ENCODE assay signal across 17 cellular contexts in the genomic region with DNA sequence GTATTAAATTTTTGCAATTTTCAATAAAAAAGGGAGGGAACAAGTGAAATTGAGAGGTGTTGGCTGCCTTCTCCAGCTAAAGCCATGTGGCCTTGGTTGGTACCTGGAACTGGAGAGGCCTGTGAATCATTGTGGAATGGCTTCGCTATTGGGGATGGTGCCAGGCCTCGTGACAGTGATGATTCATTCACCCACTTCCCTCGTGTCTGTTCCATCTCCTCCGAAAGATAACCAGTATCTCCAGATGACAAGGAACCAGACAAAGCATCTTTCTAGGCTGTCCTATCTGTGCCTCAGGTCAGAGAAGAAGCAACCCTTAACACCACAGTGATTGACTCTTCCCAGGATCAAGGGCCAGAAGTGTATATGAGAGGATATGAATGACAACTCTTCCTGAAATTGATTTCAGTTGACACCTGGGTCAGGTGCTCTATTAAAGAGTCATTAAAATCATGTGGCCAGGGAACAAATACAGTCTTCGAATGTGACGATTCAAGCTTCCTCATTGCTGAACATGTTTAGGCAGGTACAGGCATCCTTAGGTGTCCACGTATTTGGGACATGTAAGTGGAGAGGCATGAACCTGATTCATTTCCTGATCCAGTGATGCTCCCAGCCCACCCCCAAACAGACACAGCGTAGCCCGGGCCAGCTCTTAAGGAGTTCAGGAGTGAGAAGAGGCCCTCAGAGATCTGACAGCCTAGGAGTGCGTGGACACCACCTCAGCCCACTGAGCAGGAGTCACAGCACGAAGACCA. TPM values are rescaled to one million over a fixed set of nuclear protein-coding genes. Genes with fewer than 3 reads are reported as not detected.
DNase-seq lines count a peak whose midpoint lies in the region; ATAC-seq and TF ChIP-seq lines count a peak whose summit lies in the region.
"Had no signal": no experiment of that assay in that cellular context is flagged by ENCODE, and none has a peak within 500 bp of the region (broad histone marks: within the 10 kb centered on the region; RNA-seq: fewer than 3 reads in every experiment).

A gene with protein sequence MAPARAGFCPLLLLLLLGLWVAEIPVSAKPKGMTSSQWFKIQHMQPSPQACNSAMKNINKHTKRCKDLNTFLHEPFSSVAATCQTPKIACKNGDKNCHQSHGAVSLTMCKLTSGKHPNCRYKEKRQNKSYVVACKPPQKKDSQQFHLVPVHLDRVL (plus strand): TSS at position 687 of the 758 bp plus-strand sequence. CDS start 631 bp downstream, outside the sequence.

- H3K27ac ChIP-seq in breast epithelium: peak within 1 kb of the TSS; percentile 70 to 84
- H3K27ac ChIP-seq in suprapubic skin: peak within 1 kb of the TSS; percentile 64
- H3K27ac ChIP-seq in upper lobe of right lung: no peak within 1 kb of the TSS
- H3K27ac ChIP-seq: 22Rv1 had no signal

- peak within 1 kb of the TSS in 1 of 3 donors; percentile 27 for H3K4me3 ChIP-seq in breast epithelium
- no peak within 1 kb of the TSS for H3K4me3 ChIP-seq in lower leg skin (ENCODE audit: low read depth, poor library complexity, severe bottlenecking)
- no peak within 1 kb of the TSS for H3K4me3 ChIP-seq in suprapubic skin
- H3K4me3 ChIP-seq in upper lobe of right lung: no peak within 1 kb of the TSS

- TF ChIP-seq POLR2A in breast epithelium (IDR thresholded peaks at IDR 0.05) (no peak), lower leg skin (IDR thresholded peaks at IDR 0.05) (no peak), suprapubic skin (IDR thresholded peaks at IDR 0.05) (no peak)

- H3K27me3 ChIP-seq in breast epithelium: no peaks in the 10 kb centered on the region
- no peaks in the 10 kb centered on the region for H3K27me3 ChIP-seq in suprapubic skin
- no peaks in the 10 kb centered on the region for H3K27me3 ChIP-seq in upper lobe of right lung

- TF ChIP-seq CTCF in breast epithelium (IDR thresholded peaks at IDR 0.05): no peak
- no peak for TF ChIP-seq CTCF in lower leg skin (IDR thresholded peaks at IDR 0.05)
- no peak for TF ChIP-seq CTCF in suprapubic skin (IDR thresholded peaks at IDR 0.05)
- TF ChIP-seq CTCF in upper lobe of right lung (IDR thresholded peaks at IDR 0.05): no peak

- H3K9me3 ChIP-seq in breast epithelium: no peaks in the 10 kb centered on the region
- no peaks in the 10 kb centered on the region for H3K9me3 ChIP-seq in suprapubic skin
- no peaks in the 10 kb centered on the region for H3K9me3 ChIP-seq in upper lobe of right lung

- intact Hi-C loops in breast epithelium (cut with DNase I; ENCODE audit: low total_unique reads) (no loop called here), lower leg skin (cut with DNase I; ENCODE audit: low total_unique reads) (no loop called here), upper lobe of right lung (cut with DNase I) (no loop called here)

- H3K36me3 ChIP-seq in breast epithelium (no peaks in the 10 kb centered on the region), suprapubic skin (no peaks in the 10 kb centered on the region), upper lobe of right lung (no peaks in the 10 kb centered on the region)

- 49 to 60% methylated on average over 11 of the region's 11 CpGs for WGBS in lower leg skin, 2 donors
- WGBS in suprapubic skin: 48% methylated on average over 11 of the region's 11 CpGs

- H3K4me1 ChIP-seq in breast epithelium: peaks cover 0 to 32% of the 10 kb centered on the region in 2 donors
- H3K4me1 ChIP-seq in suprapubic skin: peaks cover 60% of the 10 kb centered on the region
- H3K4me1 ChIP-seq in upper lobe of right lung: peaks cover 30% of the 10 kb centered on the region

- DNase-seq in DMS153 (lab: John Stamatoyannopoulos, UW): peak; percentile 1
- no peak for DNase-seq in DMS153 treated with DMSO at 0.1 percent for 48 hours (lab: John Stamatoyannopoulos, UW; ENCODE audit: unreplicated experiment)
- peak in 1 of 2 donors; percentile 78 for DNase-seq in breast epithelium (ENCODE audit: low spot score in 2 of 2)
- DNase-seq in lower leg skin (ENCODE audit: low spot score in 2 of 2): peak in 1 of 2 donors; percentile 88
- DNase-seq in suprapubic skin (ENCODE audit: low spot score in 2 of 2): no peak
- DNase-seq in activated effector memory CD4-positive, alpha-beta T cell treated with anti-CD3 and anti-CD28 coated beads, Interleukin-2, amount 50 U/mL, for 16 hours: no peak
- no peak for DNase-seq in upper lobe of right lung
- DNase-seq: activated CD8-positive, alpha-beta memory T cell treated with anti-CD3 and anti-CD28 coated beads, Interleukin-2, amount 50 U/mL, for 48 hours; central memory CD4-positive, alpha-beta T cell; H9; stimulated activated CD4-positive, alpha-beta T cell treated with anti-CD3 and anti-CD28 coated beads, Interleukin-15, amount 100 ng/mL, for 24 hours; stimulated activated naive CD4-positive, alpha-beta T cell treated with Interleukin-2 at 50 U/mL for 16 hours had no signal

- TF ChIP-seq EP300 in suprapubic skin (IDR thresholded peaks at IDR 0.05): no peak

- ATAC-seq in upper lobe of right lung: no peak
- ATAC-seq in GM19452 (IDR thresholded peaks at IDR 0.05; ENCODE audit: unreplicated experiment): no peak

RNA-seq across cellular contexts. Expression of the gene that starts here (rescaled TPM):
- 1 to 10 TPM in 2 of 3 donors, not detected in 1; 1.6 to 3.1 TPM for total RNA-seq in breast epithelium
- 10 to 100 TPM; 34.1 to 83.3 (median 47.8) TPM for total RNA-seq in lower leg skin
- 10 to 100 TPM; 10.3 to 46.9 (median 35.4) TPM for total RNA-seq in suprapubic skin
- not detected for total RNA-seq in upper lobe of right lung
- total RNA-seq: G401; H9; mononuclear cell; T-helper 1 cell treated with Interleukin-12 subunit alpha and Interleukin-12 subunit beta and Interleukin-4 antibody, amounts not matched to agents 30 ng/mL and 1 ng/mL, for 36 hours had no signal
